8 cellular contexts compared by ENCODE assay signal in the genomic region with DNA sequence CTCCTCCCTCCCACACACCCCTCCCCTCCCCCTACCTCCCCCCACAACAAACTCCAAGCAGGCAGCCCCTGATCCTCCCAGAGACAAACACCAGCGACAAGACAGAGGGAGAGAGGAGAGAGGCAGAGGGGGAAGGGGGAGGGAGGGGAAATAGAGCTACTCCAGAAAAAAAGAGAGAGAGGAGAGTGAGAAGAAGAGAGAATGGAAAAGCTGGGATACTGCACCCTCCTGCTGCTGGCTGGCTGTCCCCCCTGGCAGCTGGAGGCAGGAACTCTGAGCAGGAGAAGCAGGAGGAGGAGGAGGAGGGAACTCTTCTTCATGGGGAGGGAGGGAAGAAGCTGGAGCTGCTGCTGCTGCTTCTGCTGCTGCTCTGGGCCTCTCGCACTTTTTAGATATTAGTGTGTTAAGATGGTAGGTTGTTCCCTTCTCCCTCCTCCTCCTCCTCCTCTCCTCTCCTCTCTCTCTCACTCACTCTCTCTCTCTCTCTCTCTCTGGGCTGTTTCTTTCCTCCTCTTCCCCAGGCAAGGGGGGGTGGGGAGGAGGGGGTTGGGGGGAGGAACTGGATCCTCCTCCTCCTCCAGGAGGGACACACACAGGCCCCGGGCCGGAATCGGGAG. TPM values are rescaled to one million over a fixed set of nuclear protein-coding genes. Genes with fewer than 3 reads are reported as not detected.
A peak's percentile ranks its signal among the peaks of the same experiment; 100 is the strongest.
DNase-seq lines count a peak whose midpoint lies in the region; ATAC-seq and TF ChIP-seq lines count a peak whose summit lies in the region.

No MANE protein-coding gene starts in this region.

- H3K36me3 ChIP-seq in BJ (ENCODE audit: control insufficient read depth, insufficient read depth, low read length) (no peaks in the 10 kb centered on the region), liver (ENCODE audit: control insufficient read depth in 4 of 4, insufficient read depth in 3 of 4, low read depth in 1 of 4, low read length in 3 of 4) (no peaks in the 10 kb centered on the region)

- TF ChIP-seq CTCF in BJ (IDR thresholded peaks at IDR 0.05; ENCODE audit: insufficient read depth, low read depth, low read length): no peak
- TF ChIP-seq CTCF in liver (IDR thresholded peaks at IDR 0.05; ENCODE audit: low read depth, low read length, missing input control): no peak

- H3K9me3 Mint-ChIP-seq in stimulated activated effector memory CD8-positive, alpha-beta T cell treated with anti-CD3 and anti-CD28 coated beads, Interleukin-12 subunit alpha, Interleukin-12 subunit beta, amount 100 ng/mL, for 72 hours: no peaks in the 10 kb centered on the region

- H3K9me3 ChIP-seq in T-helper 17 cell (ENCODE audit: control insufficient read depth, low read length, poor library complexity, severe bottlenecking) (no peaks in the 10 kb centered on the region), liver (ENCODE audit: control insufficient read depth in 4 of 4, low read length in 3 of 4) (no peaks in the 10 kb centered on the region)

- peak overlapping the region; percentile 49 to 64 for H3K9ac ChIP-seq in liver (ENCODE audit: low read depth in 1 of 2, low read length in 2 of 2)

- no peak for DNase-seq in BJ (ENCODE audit: low read depth)
- peak; percentile 31 for DNase-seq in NCI-H128 (lab: John Stamatoyannopoulos, UW; ENCODE audit: unreplicated experiment)
- DNase-seq in T-helper 17 cell: no peak
- DNase-seq in stimulated activated effector memory CD8-positive, alpha-beta T cell treated with anti-CD3 and anti-CD28 coated beads, Interleukin-12 subunit alpha, Interleukin-12 subunit beta, amount 100 ng/mL, for 72 hours (ENCODE audit: low spot score in 2 of 2): peak; percentile 12 to 73

- CTCF ChIA-PET in BJ (lab: Yijun Ruan, JAX): interaction anchor here (0.6 to 0.7 kb wide), 2 partner anchors 69 to 187 kb away, joined by 3 to 4 read pairs; no protein-coding TSS in a partner anchor

- H3K27me3 ChIP-seq in BJ (ENCODE audit: control insufficient read depth, insufficient read depth, low read length) (no peaks in the 10 kb centered on the region), liver (ENCODE audit: control insufficient read depth in 4 of 4, insufficient read depth in 4 of 4, low read length in 3 of 4) (no peaks in the 10 kb centered on the region)

- H3K27ac ChIP-seq in cingulate gyrus (ENCODE audit: low read depth, low read length) (peak overlapping the region; percentile 91), liver (ENCODE audit: low read depth in 1 of 2, low read length in 2 of 2) (peak overlapping the region; percentile 83 to 98)

- H3K27ac Mint-ChIP-seq in T-helper 17 cell: peak overlapping the region; percentile 99
- H3K27ac Mint-ChIP-seq in stimulated activated effector memory CD8-positive, alpha-beta T cell treated with anti-CD3 and anti-CD28 coated beads, Interleukin-12 subunit alpha, Interleukin-12 subunit beta, amount 100 ng/mL, for 72 hours: peak overlapping the region; percentile 97

- 0% methylated on average over 5 of the region's 5 CpGs for WGBS in liver

- H3K4me3 ChIP-seq in BJ (ENCODE audit: low read depth, low read length) (peak overlapping the region; percentile 61), liver (ENCODE audit: low read depth in 1 of 3, low read length in 3 of 3) (peak overlapping the region; percentile 71 to 85 (median 83))

- H3K36me3 Mint-ChIP-seq in T-helper 17 cell (ENCODE audit: low read depth): peaks cover 9% of the 10 kb centered on the region
- peaks cover 22% of the 10 kb centered on the region for H3K36me3 Mint-ChIP-seq in stimulated activated effector memory CD8-positive, alpha-beta T cell treated with anti-CD3 and anti-CD28 coated beads, Interleukin-12 subunit alpha, Interleukin-12 subunit beta, amount 100 ng/mL, for 72 hours

- H3K27me3 Mint-ChIP-seq in T-helper 17 cell: no peaks in the 10 kb centered on the region

- peak overlapping the region; percentile 99 for H3K4me3 Mint-ChIP-seq in T-helper 17 cell
- peak overlapping the region; percentile 95 for H3K4me3 Mint-ChIP-seq in stimulated activated effector memory CD8-positive, alpha-beta T cell treated with anti-CD3 and anti-CD28 coated beads, Interleukin-12 subunit alpha, Interleukin-12 subunit beta, amount 100 ng/mL, for 72 hours

- no peak for TF ChIP-seq RAD21 in liver (IDR thresholded peaks at IDR 0.05)

- POLR2A ChIA-PET in BJ (lab: Charles Lee): no interaction called here

- ATAC-seq in GM21529 (IDR thresholded peaks at IDR 0.05; ENCODE audit: unreplicated experiment) (peak; percentile 3), T-helper 17 cell (peak; percentile 16), GM21390 (IDR thresholded peaks at IDR 0.05; ENCODE audit: unreplicated experiment) (no peak)
- ATAC-seq in stimulated activated effector memory CD8-positive, alpha-beta T cell treated with anti-CD3 and anti-CD28 coated beads, Interleukin-12 subunit alpha, Interleukin-12 subunit beta, amount 100 ng/mL, for 72 hours: peak; percentile 52

- peaks cover 40% of the 10 kb centered on the region for H3K4me1 Mint-ChIP-seq in T-helper 17 cell
- H3K4me1 Mint-ChIP-seq in stimulated activated effector memory CD8-positive, alpha-beta T cell treated with anti-CD3 and anti-CD28 coated beads, Interleukin-12 subunit alpha, Interleukin-12 subunit beta, amount 100 ng/mL, for 72 hours: peaks cover 31% of the 10 kb centered on the region

- peaks cover 2 to 12% (median 5%) of the 10 kb centered on the region in 4 donors for H3K4me1 ChIP-seq in liver (ENCODE audit: control insufficient read depth in 4 of 4, insufficient read depth in 4 of 4, low read length in 3 of 4)

TF ChIP-seq in liver, 16 proteins besides CTCF, POLR2A, EP300 and RAD21:
- TF ChIP-seq YY1 (IDR thresholded peaks at IDR 0.05) (peak; percentile 10), NR2F2 (IDR thresholded peaks at IDR 0.05) (no peak)

RNA-seq across cellular contexts. Expression of gene PHF21A, which starts 0.4 kb away (rescaled TPM):
- polyA plus RNA-seq in BJ (2011; rRNA removed) (17.1 and 18.5 TPM in 2 replicates), liver (1 to 10 TPM; 3.6 to 6.0 TPM)
- polyA minus RNA-seq in BJ (2011; rRNA and poly(A)+ RNA removed): 11.7 and 19.1 TPM in 2 replicates
- total RNA-seq in T-helper 17 cell (100 to 1,000 TPM; 103 to 105 TPM), liver (1 to 10 TPM; 6.4 to 8.5 TPM)

Comparison
In these comparisons a context has a peak if more than half of its experiments do, and no peak if none do; other contexts are left out.
1. DNase-seq: peak in NCI-H128 (single experiment) and stimulated activated effector memory CD8-positive, alpha-beta T cell treated with anti-CD3 and anti-CD28 coated beads, Interleukin-12 subunit alpha, Interleukin-12 subunit beta, amount 100 ng/mL, for 72 hours (2 of 2); none in BJ (single experiment) and T-helper 17 cell (0 of 3).
2. RNA of gene PHF21A, which starts 0.4 kb away (total RNA-seq): 103 to 105 TPM in T-helper 17 cell; 6.4 to 8.5 TPM in liver; every median in the first group is over 10 times any median in the second.